Comparison of ENCODE assay signal across 27 cellular contexts in genomic region chr2:153432381-153432780, GRCh38. TPM values are rescaled to one million over a fixed set of nuclear protein-coding genes. Genes with fewer than 3 reads are reported as not detected.
"Had no signal": no experiment of that assay in that cellular context is flagged by ENCODE, and none has a peak within 500 bp of the region (broad histone marks: within the 10 kb centered on the region; RNA-seq: fewer than 3 reads in every experiment).

No MANE protein-coding gene starts in this region.

- FAIRE-seq: endometrium, keratinocyte, urothelium cell line had no signal

- H3K27ac Mint-ChIP-seq: activated CD4-positive, alpha-beta T cell treated with anti-CD3 and anti-CD28 coated beads, Interleukin-2, amount 10 ng/mL, durations not matched to agents 7 days and 5 days; activated naive CD4-positive, alpha-beta T cell treated with anti-CD3 and anti-CD28 coated beads, Interleukin-2, amount 50 U/mL, for 24 hours; progenitor cell of endocrine pancreas had no signal

- DNase-seq: activated CD4-positive, alpha-beta T cell treated with anti-CD3 and anti-CD28 coated beads, Interleukin-2, amount 10 ng/mL, durations not matched to agents 7 days and 5 days; activated CD8-positive, alpha-beta memory T cell treated with anti-CD3 and anti-CD28 coated beads, Interleukin-2, amount 50 U/mL, for 4 hours; activated effector memory CD4-positive, alpha-beta T cell treated with anti-CD3 and anti-CD28 coated beads, Interleukin-2, amount 50 U/mL, for 16 hours; activated T-cell treated with anti-CD3 and anti-CD28 coated beads, Interleukin-2, amount 50 U/mL, for 48 hours; cerebellar nuclear complex; cortex of kidney; erythroblast; foreskin melanocyte; hypothalamus; left lung; mammary epithelial cell; midbrain; stimulated activated CD4-positive, alpha-beta T cell treated with anti-CD3 and anti-CD28 coated beads, Interleukin-12 subunit alpha, Interleukin-12 subunit beta, amount 100 ng/mL, for 4 hours; stimulated activated CD4-positive, alpha-beta T cell treated with anti-CD3 and anti-CD28 coated beads, Interleukin-1b, Interleukin-23, amount 100 ng/mL, for 48 hours; stimulated activated naive CD8-positive, alpha-beta T cell treated with anti-CD3 and anti-CD28 coated beads, Interleukin-15, Interleukin-2, amounts not matched to agents 100 U/mL and 50 U/mL, for 24 hours; substantia nigra; tibial artery had no signal

- H3K27me3 ChIP-seq: ascending aorta, breast epithelium, left lung, tibial artery had no signal

- H3K27me3 Mint-ChIP-seq: activated CD4-positive, alpha-beta T cell treated with anti-CD3 and anti-CD28 coated beads, Interleukin-2, amount 10 ng/mL, durations not matched to agents 7 days and 5 days; activated naive CD4-positive, alpha-beta T cell treated with anti-CD3 and anti-CD28 coated beads, Interleukin-2, amount 50 U/mL, for 24 hours; progenitor cell of endocrine pancreas had no signal

- H3K36me3 ChIP-seq: ascending aorta, breast epithelium, left lung, tibial artery had no signal

- H3K4me1 ChIP-seq: ascending aorta, breast epithelium, left lung, tibial artery had no signal

- H3K36me3 Mint-ChIP-seq: activated naive CD4-positive, alpha-beta T cell treated with anti-CD3 and anti-CD28 coated beads, Interleukin-2, amount 50 U/mL, for 24 hours had no signal

- ATAC-seq: activated CD4-positive, CD25-positive, alpha-beta regulatory T cell treated with anti-CD3 and anti-CD28 coated beads, Interleukin-2, amount 50 U/mL, for 24 hours; left lung; stimulated activated naive CD8-positive, alpha-beta T cell treated with anti-CD3 and anti-CD28 coated beads, Interleukin-15, Interleukin-2, amounts not matched to agents 100 U/mL and 50 U/mL, for 24 hours had no signal

- H3K9me3 ChIP-seq: ascending aorta, breast epithelium, left lung, tibial artery had no signal

- H3K4me3 ChIP-seq: ascending aorta, breast epithelium, left lung, tibial artery had no signal

- H3K4me1 Mint-ChIP-seq: activated CD4-positive, alpha-beta T cell treated with anti-CD3 and anti-CD28 coated beads, Interleukin-2, amount 10 ng/mL, durations not matched to agents 7 days and 5 days; activated naive CD4-positive, alpha-beta T cell treated with anti-CD3 and anti-CD28 coated beads, Interleukin-2, amount 50 U/mL, for 24 hours; neural crest cell had no signal

- H3K27ac ChIP-seq: ascending aorta, breast epithelium, left lung, tibial artery had no signal

- H3K4me3 Mint-ChIP-seq: activated CD4-positive, alpha-beta T cell treated with anti-CD3 and anti-CD28 coated beads, Interleukin-2, amount 10 ng/mL, durations not matched to agents 7 days and 5 days; activated naive CD4-positive, alpha-beta T cell treated with anti-CD3 and anti-CD28 coated beads, Interleukin-2, amount 50 U/mL, for 24 hours; neural crest cell had no signal

- H3K9me3 Mint-ChIP-seq: activated naive CD4-positive, alpha-beta T cell treated with anti-CD3 and anti-CD28 coated beads, Interleukin-2, amount 50 U/mL, for 24 hours had no signal

RNA-seq across cellular contexts. Expression of gene RPRM, which starts 46.2 kb away (rescaled TPM):
- total RNA-seq: activated CD4-positive, alpha-beta T cell treated with anti-CD3 and anti-CD28 coated beads, Interleukin-2, amount 10 ng/mL, durations not matched to agents 7 days and 5 days; ascending aorta; myocyte had no signal
- polyA plus RNA-seq: keratinocyte, mammary epithelial cell had no signal
